ENCODE assay signal across 19 cellular contexts in genomic region chr17:16820161-16820877, GRCh38.
DNase-seq lines count a peak whose midpoint lies in the region; TF ChIP-seq lines count a peak whose summit lies in the region.
"Had no signal": no experiment of that assay in that cellular context is flagged by ENCODE, and none has a peak within 500 bp of the region (broad histone marks: within the 10 kb centered on the region; RNA-seq: fewer than 3 reads in every experiment).

No MANE protein-coding gene starts in this region.

- H3K79me2 ChIP-seq in mammary epithelial cell (ENCODE audit: insufficient read depth, low read length) = no peaks in the 10 kb centered on the region

- H3K27ac ChIP-seq in mammary epithelial cell (ENCODE audit: insufficient read depth, low read depth, low read length) (no peak overlapping the region), breast epithelium (no peak overlapping the region)

- TF ChIP-seq POLR2A in breast epithelium (IDR thresholded peaks at IDR 0.05) = no peak

- peaks cover 18% of the 10 kb centered on the region for H3K4me1 ChIP-seq in mammary epithelial cell (ENCODE audit: insufficient read depth, low read length)
- H3K4me1 ChIP-seq in breast epithelium = no peaks in the 10 kb centered on the region

- no TSS peak for BruUV-seq in mammary epithelial cell (replicated peaks; lab: Mats Ljungman, UMichigan)

- no peaks in the 10 kb centered on the region for H3K27me3 ChIP-seq in mammary epithelial cell (ENCODE audit: insufficient read depth, low read length)
- H3K27me3 ChIP-seq in breast epithelium = no peaks in the 10 kb centered on the region

- no peaks in the 10 kb centered on the region for H3K36me3 ChIP-seq in mammary epithelial cell (ENCODE audit: insufficient read depth, low read length)
- H3K36me3 ChIP-seq in breast epithelium = no peaks in the 10 kb centered on the region

- H3K27ac Mint-ChIP-seq in type B pancreatic cell = no peak overlapping the region
- no peak overlapping the region for H3K27ac Mint-ChIP-seq in activated T-helper 2 cell treated with anti-CD3 and anti-CD28 coated beads, Interferon-gamma antibody, Interleukin-2, Interleukin-4, amounts not matched to agents 10 μg/mL and 5 μg/mL and 100 μg/mL, durations not matched to agents 14 hours and 24 hours and 36 hours
- H3K27ac Mint-ChIP-seq: B cell, nephron progenitor cell, WTC11 had no signal

- H3K4me1 Mint-ChIP-seq in type B pancreatic cell (ENCODE audit: unreplicated experiment) = no peaks in the 10 kb centered on the region
- H3K4me1 Mint-ChIP-seq in activated T-helper 2 cell treated with anti-CD3 and anti-CD28 coated beads, Interferon-gamma antibody, Interleukin-2, Interleukin-4, amounts not matched to agents 10 μg/mL and 5 μg/mL and 100 μg/mL, durations not matched to agents 14 hours and 24 hours and 36 hours (ENCODE audit: low read depth) = no peaks in the 10 kb centered on the region
- H3K4me1 Mint-ChIP-seq: B cell, nephron progenitor cell, WTC11 had no signal

- H3K9ac ChIP-seq in mammary epithelial cell (ENCODE audit: insufficient read depth, low read length) = no peak overlapping the region

- peak overlapping the region; percentile 22 for H3K4me2 ChIP-seq in mammary epithelial cell (ENCODE audit: insufficient read depth, low read depth, low read length)

- no peaks in the 10 kb centered on the region for H3K9me3 Mint-ChIP-seq in type B pancreatic cell
- no peaks in the 10 kb centered on the region for H3K9me3 Mint-ChIP-seq in activated T-helper 2 cell treated with anti-CD3 and anti-CD28 coated beads, Interferon-gamma antibody, Interleukin-2, Interleukin-4, amounts not matched to agents 10 μg/mL and 5 μg/mL and 100 μg/mL, durations not matched to agents 14 hours and 24 hours and 36 hours
- H3K9me3 Mint-ChIP-seq: nephron progenitor cell, WTC11 had no signal

- DNase-seq in mammary epithelial cell (peak; percentile 72), breast epithelium (ENCODE audit: low spot score in 2 of 2) (no peak), fibroblast of the aortic adventitia (ENCODE audit: low read depth) (peak; percentile 20), pons (ENCODE audit: low spot score) (peak; percentile 5), type B pancreatic cell (ENCODE audit: extremely low spot score, unreplicated experiment) (peak; percentile 52), kidney glomerular epithelial cell (lab: John Stamatoyannopoulos, UW) (no peak), COLO668 (lab: John Stamatoyannopoulos, UW; ENCODE audit: unreplicated experiment) (no peak)
- no peak for DNase-seq in activated T-helper 2 cell treated with anti-CD3 and anti-CD28 coated beads, Interferon-gamma antibody, Interleukin-2, Interleukin-4, amounts not matched to agents 10 μg/mL and 5 μg/mL and 100 μg/mL, durations not matched to agents 14 hours and 24 hours and 36 hours (ENCODE audit: low spot score)
- DNase-seq: activated CD8-positive, alpha-beta memory T cell treated with anti-CD3 and anti-CD28 coated beads, Interleukin-2, amount 50 U/mL, for 4 hours; GOT3; head of caudate nucleus; IMR-90; NCI-H1436; NCI-H510A treated with DMSO at 0.1 percent for 48 hours; nephron progenitor cell; stimulated activated naive CD8-positive, alpha-beta T cell treated with anti-CD3 and anti-CD28 coated beads, Interleukin-15, Interleukin-2, amounts not matched to agents 100 U/mL and 50 U/mL, for 24 hours had no signal

- no peak overlapping the region for H3K4me3 ChIP-seq in mammary epithelial cell (replicated peaks in 1 of 3; ENCODE audit: insufficient read depth in 1 of 3, low read depth in 2 of 3, low read length in 3 of 3)
- H3K4me3 ChIP-seq in breast epithelium = no peak overlapping the region
- H3K4me3 ChIP-seq in fibroblast of the aortic adventitia (ENCODE audit: low read depth, low read length) = no peak overlapping the region
- H3K4me3 ChIP-seq: skin epidermis had no signal

- in situ Hi-C loops in mammary epithelial cell (cut with MboI; ENCODE audit: low sequenced_read_pairs in 2 of 2) = no loop called here

- H3K36me3 Mint-ChIP-seq in type B pancreatic cell = no peaks in the 10 kb centered on the region
- no peaks in the 10 kb centered on the region for H3K36me3 Mint-ChIP-seq in activated T-helper 2 cell treated with anti-CD3 and anti-CD28 coated beads, Interferon-gamma antibody, Interleukin-2, Interleukin-4, amounts not matched to agents 10 μg/mL and 5 μg/mL and 100 μg/mL, durations not matched to agents 14 hours and 24 hours and 36 hours (ENCODE audit: low read depth)
- H3K36me3 Mint-ChIP-seq: WTC11 had no signal

- intact Hi-C loops in mammary epithelial cell (cut with micrococcal nuclease) (no loop called here), breast epithelium (cut with DNase I; ENCODE audit: low total_unique reads) (no loop called here)
- intact Hi-C loops in activated T-helper 2 cell treated with anti-CD3 and anti-CD28 coated beads, Interferon-gamma antibody, Interleukin-2, Interleukin-4, amounts not matched to agents 10 μg/mL and 5 μg/mL and 100 μg/mL, durations not matched to agents 14 hours and 24 hours and 36 hours (cut with micrococcal nuclease) = no loop called here

- CTCF ChIA-PET in mammary epithelial cell (lab: Charles Lee; ENCODE audit: low non-redundant PET) = no interaction called here

- H3K27me3 Mint-ChIP-seq in type B pancreatic cell = peaks cover 27% of the 10 kb centered on the region
- H3K27me3 Mint-ChIP-seq in activated T-helper 2 cell treated with anti-CD3 and anti-CD28 coated beads, Interferon-gamma antibody, Interleukin-2, Interleukin-4, amounts not matched to agents 10 μg/mL and 5 μg/mL and 100 μg/mL, durations not matched to agents 14 hours and 24 hours and 36 hours (ENCODE audit: low read depth) = no peaks in the 10 kb centered on the region

- no peak overlapping the region for H3K4me3 Mint-ChIP-seq in type B pancreatic cell
- H3K4me3 Mint-ChIP-seq in activated T-helper 2 cell treated with anti-CD3 and anti-CD28 coated beads, Interferon-gamma antibody, Interleukin-2, Interleukin-4, amounts not matched to agents 10 μg/mL and 5 μg/mL and 100 μg/mL, durations not matched to agents 14 hours and 24 hours and 36 hours (ENCODE audit: low read depth) = no peak overlapping the region
- H3K4me3 Mint-ChIP-seq: B cell, nephron progenitor cell, WTC11 had no signal

- H3K9me3 ChIP-seq in mammary epithelial cell (replicated peaks; ENCODE audit: insufficient read depth, low read length) = no peaks in the 10 kb centered on the region
- H3K9me3 ChIP-seq in breast epithelium = no peaks in the 10 kb centered on the region

- no peak overlapping the region for H2AFZ ChIP-seq in mammary epithelial cell (ENCODE audit: low read depth, low read length)

- WGBS in mammary epithelial cell (ENCODE audit: low coverage, missing lambda C conversion rate) = 65% methylated on average over 7 of the region's 7 CpGs

- no peaks in the 10 kb centered on the region for H4K20me1 ChIP-seq in mammary epithelial cell (ENCODE audit: insufficient read depth, low read length)

- dilution Hi-C loops in mammary epithelial cell (cut with HindIII; ENCODE audit: low sequenced_read_pairs) = no loop called here

- TF ChIP-seq CTCF in mammary epithelial cell (conservative IDR thresholded peaks at IDR 0.05 in 1 of 2, IDR thresholded peaks at IDR 0.05 in 1 of 2; ENCODE audit: extremely low read depth in 1 of 2, insufficient read depth in 1 of 2, low read depth in 1 of 2, low read length in 2 of 2) (no peak), breast epithelium (IDR thresholded peaks at IDR 0.05) (no peak), fibroblast of the aortic adventitia (IDR thresholded peaks at IDR 0.05; ENCODE audit: insufficient read depth, low read length) (no peak), type B pancreatic cell (conservative IDR thresholded peaks at IDR 0.05) (no peak)

Comparison
In these comparisons a context has a peak if more than half of its experiments do, and no peak if none do; other contexts are left out.
1. DNase-seq: peak in mammary epithelial cell (single experiment), fibroblast of the aortic adventitia (single experiment), pons (single experiment) and type B pancreatic cell (single experiment); none in breast epithelium (0 of 2), kidney glomerular epithelial cell (single experiment), activated T-helper 2 cell treated with anti-CD3 and anti-CD28 coated beads, Interferon-gamma antibody, Interleukin-2, Interleukin-4, amounts not matched to agents 10 μg/mL and 5 μg/mL and 100 μg/mL, durations not matched to agents 14 hours and 24 hours and 36 hours (single experiment) and COLO668 (single experiment).